Comparison of ENCODE assay signal across 35 cellular contexts in genomic region chr4:23700197-23700596, GRCh38.
"Had no signal": no experiment of that assay in that cellular context is flagged by ENCODE, and none has a peak within 500 bp of the region (broad histone marks: within the 10 kb centered on the region; RNA-seq: fewer than 3 reads in every experiment).

No MANE protein-coding gene starts in this region.

- DNase-seq: Karpas-422, Kasumi-1, MG63, MM.1S, MV-4-11, NCI-H1048, NCI-H1092, NCI-H1092 treated with DMSO at 0.1 percent for 48 hours, NCI-H1105, NCI-H1105 treated with DMSO at 0.1 percent for 48 hours, NCI-H1417, NCI-H1417 treated with DMSO at 0.1 percent for 48 hours, NCI-H1436, NCI-H1436 treated with DMSO at 0.1 percent for 48 hours, NCI-H146, NCI-H1694, NCI-H1694 treated with DMSO at 0.1 percent for 48 hours, NCI-H187, NCI-H187 treated with DMSO at 0.1 percent for 48 hours, NCI-H1930, NCI-H2029, NCI-H2029 treated with DMSO at 0.1 percent for 48 hours, NCI-H2081, NCI-H2081 treated with DMSO at 0.1 percent for 48 hours, NCI-H2107, NCI-H2171, NCI-H2171 treated with DMSO at 0.1 percent for 48 hours, NCI-H2227 treated with DMSO at 0.1 percent for 48 hours, NCI-H226, NCI-H345, NCI-H446, NCI-H446 treated with DMSO at 0.1 percent for 48 hours, NCI-H510A, NCI-H510A treated with DMSO at 0.1 percent for 48 hours, NCI-H524 had no signal

- H3K4me3 ChIP-seq: MG63 had no signal

- H3K36me3 ChIP-seq: MG63 had no signal

- H3K27me3 ChIP-seq: MG63 had no signal

- H3K9me3 ChIP-seq: MG63 had no signal
